Comparison of ENCODE assay signal across 16 cellular contexts in the genomic region with DNA sequence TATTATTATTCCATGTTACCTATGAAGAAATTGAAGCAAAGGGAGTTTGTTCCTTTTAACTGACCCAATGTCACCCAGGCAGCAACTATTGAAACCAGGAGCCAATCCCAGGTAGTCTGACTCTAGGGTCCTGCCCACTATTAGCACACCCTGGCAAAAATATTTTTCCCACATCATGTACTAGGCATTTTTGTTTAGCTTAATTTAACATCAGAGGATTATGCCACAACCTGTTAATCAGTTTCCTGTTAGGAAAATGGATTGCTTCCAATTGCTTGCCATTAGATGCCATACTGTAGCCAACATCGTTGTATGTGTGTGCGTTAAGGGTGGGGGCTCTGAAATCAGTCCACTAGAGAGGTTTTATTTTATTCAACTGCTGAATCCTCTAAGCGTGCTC.
DNase-seq lines count a peak whose midpoint lies in the region; ATAC-seq and TF ChIP-seq lines count a peak whose summit lies in the region.
"Had no signal": no experiment of that assay in that cellular context is flagged by ENCODE, and none has a peak within 500 bp of the region (broad histone marks: within the 10 kb centered on the region; RNA-seq: fewer than 3 reads in every experiment).

No MANE protein-coding gene starts in this region.

- H3K36me3 Mint-ChIP-seq in MCF 10A (ENCODE audit: insufficient read depth, unreplicated experiment) = no peaks in the 10 kb centered on the region

- no peaks in the 10 kb centered on the region for H4K20me1 ChIP-seq in PC-9 (ENCODE audit: insufficient read depth)

- TF ChIP-seq CTCF in MCF 10A (IDR thresholded peaks at IDR 0.05; ENCODE audit: unreplicated experiment) (no peak), breast epithelium (IDR thresholded peaks at IDR 0.05) (no peak), epithelial cell of esophagus (IDR thresholded peaks at IDR 0.05; ENCODE audit: insufficient read depth, low read depth, low read length, missing control alignments) (no peak), retinal pigment epithelial cell (conservative IDR thresholded peaks at IDR 0.05; ENCODE audit: low read depth, low read length) (no peak), PC-9 (conservative IDR thresholded peaks at IDR 0.05) (no peak), upper lobe of right lung (IDR thresholded peaks at IDR 0.05) (no peak)

- H3K79me2 ChIP-seq in PC-9 (ENCODE audit: low read depth) = no peaks in the 10 kb centered on the region

- H3K9me3 ChIP-seq in breast epithelium (no peaks in the 10 kb centered on the region), PC-9 (ENCODE audit: insufficient read depth, low read depth) (no peaks in the 10 kb centered on the region), upper lobe of right lung (no peaks in the 10 kb centered on the region)

- no peak for ATAC-seq in upper lobe of right lung
- ATAC-seq: GM23338, HCT116 had no signal

- no peaks in the 10 kb centered on the region for H3K9me2 ChIP-seq in PC-9 (ENCODE audit: insufficient read depth)

- no peaks in the 10 kb centered on the region for H3K4me1 Mint-ChIP-seq in MCF 10A (ENCODE audit: insufficient read depth, unreplicated experiment)
- H3K4me1 Mint-ChIP-seq: GM23338, H9 had no signal

- H3K36me3 ChIP-seq in breast epithelium (no peaks in the 10 kb centered on the region), PC-9 (ENCODE audit: low read depth) (no peaks in the 10 kb centered on the region), upper lobe of right lung (no peaks in the 10 kb centered on the region)

- H3K27me3 ChIP-seq in breast epithelium (no peaks in the 10 kb centered on the region), PC-9 (ENCODE audit: insufficient read depth, low read depth) (no peaks in the 10 kb centered on the region), upper lobe of right lung (no peaks in the 10 kb centered on the region)

- H3F3A ChIP-seq in PC-9 (ENCODE audit: insufficient read depth, low read depth) = no peaks in the 10 kb centered on the region

- intact Hi-C loops in MCF 10A (cut with micrococcal nuclease) = no loop called here
- intact Hi-C loops in breast epithelium (cut with DNase I; ENCODE audit: low total_unique reads) = no loop called here
- intact Hi-C loops in PC-9 (cut with micrococcal nuclease; ENCODE audit: unreplicated experiment) = no loop called here
- intact Hi-C loops in upper lobe of right lung (cut with DNase I) = no loop called here

- no peak overlapping the region for H3K4me2 ChIP-seq in PC-9
- H3K4me2 ChIP-seq: GM23338 had no signal

- H3K27me3 Mint-ChIP-seq in MCF 10A (ENCODE audit: insufficient read depth, unreplicated experiment) = no peaks in the 10 kb centered on the region
- H3K27me3 Mint-ChIP-seq: CD4-positive, alpha-beta memory T cell had no signal

- BruUV-seq in MCF 10A (replicated peaks; lab: Mats Ljungman, UMichigan) (no TSS peak), PC-9 (replicated peaks; lab: Mats Ljungman, UMichigan) (no TSS peak)

- H3K27ac ChIP-seq in breast epithelium (no peak overlapping the region), PC-9 (no peak overlapping the region), upper lobe of right lung (no peak overlapping the region)

- POLR2A ChIA-PET in MCF 10A (lab: Yijun Ruan, JAX) (interaction anchor here (1.1 kb wide), 1 partner anchor 14 kb away, joined by 3 read pairs; no protein-coding TSS in a partner anchor), PC-9 (lab: Charles Lee; ENCODE audit: unreplicated experiment) (no interaction called here)

- H3K4me3 ChIP-seq in breast epithelium = no peak overlapping the region
- H3K4me3 ChIP-seq in epithelial cell of esophagus (ENCODE audit: low read length) = no peak overlapping the region
- H3K4me3 ChIP-seq in retinal pigment epithelial cell (ENCODE audit: low read length) = no peak overlapping the region
- no peak overlapping the region for H3K4me3 ChIP-seq in PC-9
- H3K4me3 ChIP-seq in upper lobe of right lung = no peak overlapping the region
- H3K4me3 ChIP-seq: GM23338 had no signal

- H2AFZ ChIP-seq in PC-9 = no peak overlapping the region
- H2AFZ ChIP-seq: GM23338 had no signal

- H3K4me1 ChIP-seq in breast epithelium = no peaks in the 10 kb centered on the region
- no peaks in the 10 kb centered on the region for H3K4me1 ChIP-seq in PC-9 (replicated peaks; ENCODE audit: insufficient read depth)
- no peaks in the 10 kb centered on the region for H3K4me1 ChIP-seq in upper lobe of right lung

- TF ChIP-seq POLR2A in breast epithelium (IDR thresholded peaks at IDR 0.05) = no peak

- peaks cover 14% of the 10 kb centered on the region for H3K9me3 Mint-ChIP-seq in MCF 10A (ENCODE audit: unreplicated experiment)
- H3K9me3 Mint-ChIP-seq: GM23338, H9 had no signal

- CTCF ChIA-PET in MCF 10A (lab: Yijun Ruan, JAX) (interaction anchor here (0.6 kb wide), 1 partner anchor 189 kb away, joined by 3 read pairs; no protein-coding TSS in a partner anchor), PC-9 (lab: Charles Lee) (no interaction called here)

- no peak overlapping the region for H3K27ac Mint-ChIP-seq in MCF 10A (ENCODE audit: low read depth, unreplicated experiment)
- H3K27ac Mint-ChIP-seq: CD4-positive, alpha-beta memory T cell; GM23338; H9 had no signal

- DNase-seq in MCF 10A (ENCODE audit: unreplicated experiment) = peak; percentile 10
- DNase-seq in breast epithelium (ENCODE audit: low spot score in 2 of 2) = no peak
- DNase-seq in epithelial cell of esophagus (ENCODE audit: low read depth) = peak; percentile 53
- DNase-seq in retinal pigment epithelial cell (ENCODE audit: low read depth) = peak; percentile 92
- no peak for DNase-seq in PC-9
- DNase-seq in upper lobe of right lung = no peak
- DNase-seq: C1 segment of cervical spinal cord; Calu3; CD4-positive, alpha-beta memory T cell; COR-L47; DMS53; DMS79 treated with DMSO at 0.1 percent for 48 hours; GF-D8; H9 had no signal

- no peak overlapping the region for H3K4me3 Mint-ChIP-seq in MCF 10A (ENCODE audit: unreplicated experiment)
- H3K4me3 Mint-ChIP-seq: CD4-positive, alpha-beta memory T cell; GM23338; H9 had no signal

Comparison
In these comparisons a context has a peak if more than half of its experiments do, and no peak if none do; other contexts are left out.
1. DNase-seq: peak in MCF 10A (single experiment), epithelial cell of esophagus (single experiment) and retinal pigment epithelial cell (single experiment); none in breast epithelium (0 of 2), PC-9 (0 of 2) and upper lobe of right lung (single experiment).